ENCODE assay signal across 12 cellular contexts in the genomic region with DNA sequence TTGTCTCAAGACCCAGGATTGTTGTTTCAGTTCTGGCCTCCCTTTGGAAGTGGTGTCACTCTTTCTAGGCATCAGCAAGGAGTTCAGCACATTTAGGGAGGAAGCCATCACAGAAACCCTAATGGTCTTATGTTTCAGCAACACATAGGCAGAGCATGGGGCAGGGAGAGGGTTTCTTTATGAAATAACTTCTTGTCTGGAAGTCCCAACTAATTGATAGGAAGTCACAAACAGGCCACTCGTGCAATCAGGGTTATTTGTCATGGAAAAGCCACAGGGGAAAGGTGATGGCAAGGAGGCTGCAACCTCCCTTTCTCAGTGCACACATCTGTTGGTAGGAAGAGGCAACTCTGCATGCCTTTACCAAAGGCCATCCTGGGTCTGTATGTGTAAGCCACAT.
"Had no signal": no experiment of that assay in that cellular context is flagged by ENCODE, and none has a peak within 500 bp of the region (broad histone marks: within the 10 kb centered on the region; RNA-seq: fewer than 3 reads in every experiment).

No MANE protein-coding gene starts in this region.

- H3K4me1 ChIP-seq: colonic mucosa had no signal

- H3K27ac Mint-ChIP-seq: activated T-helper 1 cell treated with anti-CD3 and anti-CD28 coated beads, Interleukin-12 subunit alpha, Interleukin-12 subunit beta, Interleukin-2, Interleukin-4 antibody, amounts not matched to agents 30 ng/mL and 10 ng/mL and 1 ng/mL, durations not matched to agents 14 hours and 24 hours and 36 hours had no signal

- H3K4me3 ChIP-seq: colonic mucosa had no signal

- FAIRE-seq: endothelial cell of umbilical vein, frontal cortex, kidney had no signal

- H3K27me3 ChIP-seq: colonic mucosa had no signal

- H3K36me3 ChIP-seq: colonic mucosa had no signal

- H3K9me3 ChIP-seq: colonic mucosa had no signal

- H3K9me3 Mint-ChIP-seq: activated T-helper 1 cell treated with anti-CD3 and anti-CD28 coated beads, Interleukin-12 subunit alpha, Interleukin-12 subunit beta, Interleukin-2, Interleukin-4 antibody, amounts not matched to agents 30 ng/mL and 10 ng/mL and 1 ng/mL, durations not matched to agents 14 hours and 24 hours and 36 hours had no signal

- H3K4me3 Mint-ChIP-seq: activated T-helper 1 cell treated with anti-CD3 and anti-CD28 coated beads, Interleukin-12 subunit alpha, Interleukin-12 subunit beta, Interleukin-2, Interleukin-4 antibody, amounts not matched to agents 30 ng/mL and 10 ng/mL and 1 ng/mL, durations not matched to agents 14 hours and 24 hours and 36 hours had no signal

- H3K27ac ChIP-seq: colonic mucosa had no signal

- DNase-seq: activated CD4-positive, alpha-beta T cell treated with anti-CD3 and anti-CD28 coated beads for 48 hours; activated naive CD4-positive, alpha-beta T cell; colonic mucosa; effector CD4-positive, alpha-beta T cell; kidney; posterior cingulate gyrus; stimulated activated CD4-positive, alpha-beta T cell treated with anti-CD3 and anti-CD28 coated beads, Interleukin-15, amount 100 ng/mL, for 24 hours; stimulated activated CD4-positive, alpha-beta T cell treated with anti-CD3 and anti-CD28 coated beads, Interleukin-4, amount 100 ng/mL, for 4 hours; trophoblast cell had no signal
